ENCODE assay signal across 1 cellular context in the genomic region with DNA sequence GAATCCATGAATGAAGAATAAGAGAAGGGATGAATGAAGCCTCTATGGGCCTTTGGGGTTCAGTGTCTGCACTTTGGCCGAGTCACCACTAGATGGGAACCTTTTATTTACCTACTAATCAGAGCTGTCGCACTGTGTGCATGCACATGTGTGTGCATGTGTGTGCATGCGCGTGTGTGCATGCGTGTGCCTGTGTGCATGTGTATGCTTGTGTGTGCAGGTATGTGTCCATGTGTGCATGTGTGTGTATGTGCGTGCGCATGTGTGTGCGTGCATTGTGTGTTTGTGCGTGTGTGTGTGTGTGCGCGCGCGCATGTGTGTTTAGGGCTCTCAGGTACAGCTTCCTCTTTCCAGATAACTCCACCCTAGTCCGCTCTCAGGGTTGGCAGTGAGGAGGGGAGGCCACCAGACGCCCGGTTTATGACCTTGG.
TF ChIP-seq lines count a peak whose summit lies in the region.

No MANE protein-coding gene starts in this region.

TF ChIP-seq in K562, 482 proteins besides CTCF, POLR2A, EP300 and RAD21 (continued from another document):
- TF ChIP-seq, protein P1, sequence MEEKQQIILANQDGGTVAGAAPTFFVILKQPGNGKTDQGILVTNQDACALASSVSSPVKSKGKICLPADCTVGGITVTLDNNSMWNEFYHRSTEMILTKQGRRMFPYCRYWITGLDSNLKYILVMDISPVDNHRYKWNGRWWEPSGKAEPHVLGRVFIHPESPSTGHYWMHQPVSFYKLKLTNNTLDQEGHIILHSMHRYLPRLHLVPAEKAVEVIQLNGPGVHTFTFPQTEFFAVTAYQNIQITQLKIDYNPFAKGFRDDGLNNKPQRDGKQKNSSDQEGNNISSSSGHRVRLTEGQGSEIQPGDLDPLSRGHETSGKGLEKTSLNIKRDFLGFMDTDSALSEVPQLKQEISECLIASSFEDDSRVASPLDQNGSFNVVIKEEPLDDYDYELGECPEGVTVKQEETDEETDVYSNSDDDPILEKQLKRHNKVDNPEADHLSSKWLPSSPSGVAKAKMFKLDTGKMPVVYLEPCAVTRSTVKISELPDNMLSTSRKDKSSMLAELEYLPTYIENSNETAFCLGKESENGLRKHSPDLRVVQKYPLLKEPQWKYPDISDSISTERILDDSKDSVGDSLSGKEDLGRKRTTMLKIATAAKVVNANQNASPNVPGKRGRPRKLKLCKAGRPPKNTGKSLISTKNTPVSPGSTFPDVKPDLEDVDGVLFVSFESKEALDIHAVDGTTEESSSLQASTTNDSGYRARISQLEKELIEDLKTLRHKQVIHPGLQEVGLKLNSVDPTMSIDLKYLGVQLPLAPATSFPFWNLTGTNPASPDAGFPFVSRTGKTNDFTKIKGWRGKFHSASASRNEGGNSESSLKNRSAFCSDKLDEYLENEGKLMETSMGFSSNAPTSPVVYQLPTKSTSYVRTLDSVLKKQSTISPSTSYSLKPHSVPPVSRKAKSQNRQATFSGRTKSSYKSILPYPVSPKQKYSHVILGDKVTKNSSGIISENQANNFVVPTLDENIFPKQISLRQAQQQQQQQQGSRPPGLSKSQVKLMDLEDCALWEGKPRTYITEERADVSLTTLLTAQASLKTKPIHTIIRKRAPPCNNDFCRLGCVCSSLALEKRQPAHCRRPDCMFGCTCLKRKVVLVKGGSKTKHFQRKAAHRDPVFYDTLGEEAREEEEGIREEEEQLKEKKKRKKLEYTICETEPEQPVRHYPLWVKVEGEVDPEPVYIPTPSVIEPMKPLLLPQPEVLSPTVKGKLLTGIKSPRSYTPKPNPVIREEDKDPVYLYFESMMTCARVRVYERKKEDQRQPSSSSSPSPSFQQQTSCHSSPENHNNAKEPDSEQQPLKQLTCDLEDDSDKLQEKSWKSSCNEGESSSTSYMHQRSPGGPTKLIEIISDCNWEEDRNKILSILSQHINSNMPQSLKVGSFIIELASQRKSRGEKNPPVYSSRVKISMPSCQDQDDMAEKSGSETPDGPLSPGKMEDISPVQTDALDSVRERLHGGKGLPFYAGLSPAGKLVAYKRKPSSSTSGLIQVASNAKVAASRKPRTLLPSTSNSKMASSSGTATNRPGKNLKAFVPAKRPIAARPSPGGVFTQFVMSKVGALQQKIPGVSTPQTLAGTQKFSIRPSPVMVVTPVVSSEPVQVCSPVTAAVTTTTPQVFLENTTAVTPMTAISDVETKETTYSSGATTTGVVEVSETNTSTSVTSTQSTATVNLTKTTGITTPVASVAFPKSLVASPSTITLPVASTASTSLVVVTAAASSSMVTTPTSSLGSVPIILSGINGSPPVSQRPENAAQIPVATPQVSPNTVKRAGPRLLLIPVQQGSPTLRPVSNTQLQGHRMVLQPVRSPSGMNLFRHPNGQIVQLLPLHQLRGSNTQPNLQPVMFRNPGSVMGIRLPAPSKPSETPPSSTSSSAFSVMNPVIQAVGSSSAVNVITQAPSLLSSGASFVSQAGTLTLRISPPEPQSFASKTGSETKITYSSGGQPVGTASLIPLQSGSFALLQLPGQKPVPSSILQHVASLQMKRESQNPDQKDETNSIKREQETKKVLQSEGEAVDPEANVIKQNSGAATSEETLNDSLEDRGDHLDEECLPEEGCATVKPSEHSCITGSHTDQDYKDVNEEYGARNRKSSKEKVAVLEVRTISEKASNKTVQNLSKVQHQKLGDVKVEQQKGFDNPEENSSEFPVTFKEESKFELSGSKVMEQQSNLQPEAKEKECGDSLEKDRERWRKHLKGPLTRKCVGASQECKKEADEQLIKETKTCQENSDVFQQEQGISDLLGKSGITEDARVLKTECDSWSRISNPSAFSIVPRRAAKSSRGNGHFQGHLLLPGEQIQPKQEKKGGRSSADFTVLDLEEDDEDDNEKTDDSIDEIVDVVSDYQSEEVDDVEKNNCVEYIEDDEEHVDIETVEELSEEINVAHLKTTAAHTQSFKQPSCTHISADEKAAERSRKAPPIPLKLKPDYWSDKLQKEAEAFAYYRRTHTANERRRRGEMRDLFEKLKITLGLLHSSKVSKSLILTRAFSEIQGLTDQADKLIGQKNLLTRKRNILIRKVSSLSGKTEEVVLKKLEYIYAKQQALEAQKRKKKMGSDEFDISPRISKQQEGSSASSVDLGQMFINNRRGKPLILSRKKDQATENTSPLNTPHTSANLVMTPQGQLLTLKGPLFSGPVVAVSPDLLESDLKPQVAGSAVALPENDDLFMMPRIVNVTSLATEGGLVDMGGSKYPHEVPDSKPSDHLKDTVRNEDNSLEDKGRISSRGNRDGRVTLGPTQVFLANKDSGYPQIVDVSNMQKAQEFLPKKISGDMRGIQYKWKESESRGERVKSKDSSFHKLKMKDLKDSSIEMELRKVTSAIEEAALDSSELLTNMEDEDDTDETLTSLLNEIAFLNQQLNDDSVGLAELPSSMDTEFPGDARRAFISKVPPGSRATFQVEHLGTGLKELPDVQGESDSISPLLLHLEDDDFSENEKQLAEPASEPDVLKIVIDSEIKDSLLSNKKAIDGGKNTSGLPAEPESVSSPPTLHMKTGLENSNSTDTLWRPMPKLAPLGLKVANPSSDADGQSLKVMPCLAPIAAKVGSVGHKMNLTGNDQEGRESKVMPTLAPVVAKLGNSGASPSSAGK (IDR thresholded peaks at IDR 0.05), result peak; percentile 27
- TF ChIP-seq CEBPG (CRISPR knock-in tag; IDR thresholded peaks at IDR 0.05) (peak; percentile 32; the same call in 1 of the 2 replicates), CEBPG (tag; conservative IDR thresholded peaks at IDR 0.05 in 1 of 2, IDR thresholded peaks at IDR 0.05 in 1 of 2) (no peak), DNMT1 (IDR thresholded peaks at IDR 0.05) (0 out of 2 replicates have a peak, but pooled peaks have one; percentile 39), PCBP1 (IDR thresholded peaks at IDR 0.05; ENCODE audit: low read depth, low read length, poor library complexity, severe bottlenecking) (no peak), ZNF785 (CRISPR knock-in tag; IDR thresholded peaks at IDR 0.05) (no peak), ZNF174 (CRISPR knock-in tag; IDR thresholded peaks at IDR 0.05) (no peak), KDM1A (IDR thresholded peaks at IDR 0.05) (peak in 1 of 2 experiments; percentile 99; a peak in 2 of 4 replicates), SMARCA5 (IDR thresholded peaks at IDR 0.05) (peak; percentile 68; the same call in 1 of the 2 replicates), NCOR1 (IDR thresholded peaks at IDR 0.05) (peak; percentile 26; the same call in 1 of the 2 replicates), NRF1 (conservative IDR thresholded peaks at IDR 0.05 in 1 of 2, IDR thresholded peaks at IDR 0.05 in 1 of 2) (peak in 1 of 2 experiments; percentile 22; a peak in 1 of 4 replicates), ARID2 (IDR thresholded peaks at IDR 0.05) (peak; percentile 98), ZSCAN29 (IDR thresholded peaks at IDR 0.05) (no peak), HDAC8 (tag; IDR thresholded peaks at IDR 0.05) (no peak)
TF ChIP-seq in K562: peak in this region for 45.
